8 cellular contexts compared by ENCODE assay signal in genomic region chr16:19524356-19524865, GRCh38. TPM values are rescaled to one million over a fixed set of nuclear protein-coding genes. Genes with fewer than 3 reads are reported as not detected.
DNase-seq lines count a peak whose midpoint lies in the region; ATAC-seq and TF ChIP-seq lines count a peak whose summit lies in the region.

No MANE protein-coding gene starts in this region.

- H3K27ac ChIP-seq in Peyer's patch: peak overlapping the region; percentile 12 to 79 (median 42)
- no peak overlapping the region for H3K27ac ChIP-seq in endodermal cell (ENCODE audit: low read depth, low read length)
- H3K27ac ChIP-seq in muscle layer of duodenum (ENCODE audit: low read length): peak overlapping the region; percentile 35

- 1 to 2% methylated on average over 17 to 18 of the region's 18 CpGs for WGBS in endodermal cell (ENCODE audit: insufficient coverage in 1 of 2, insufficient read length in 1 of 2), 2 experiments

- H3K27me3 ChIP-seq in Peyer's patch (no peaks in the 10 kb centered on the region), endodermal cell (ENCODE audit: control insufficient read depth, insufficient read depth, low read length, poor library complexity, severe bottlenecking) (no peaks in the 10 kb centered on the region), muscle layer of duodenum (ENCODE audit: low read depth, low read length) (no peaks in the 10 kb centered on the region)

- no peaks in the 10 kb centered on the region for H3K27me3 Mint-ChIP-seq in activated CD4-positive, alpha-beta T cell treated with anti-CD3 and anti-CD28 coated beads, Interleukin-2, amount 10 ng/mL, durations not matched to agents 24 days and 14 days
- no peaks in the 10 kb centered on the region for H3K27me3 Mint-ChIP-seq in endodermal cell (ENCODE audit: insufficient read depth)

- peak overlapping the region; percentile 98 for H3K4me3 Mint-ChIP-seq in activated CD4-positive, alpha-beta T cell treated with anti-CD3 and anti-CD28 coated beads, Interleukin-2, amount 10 ng/mL, durations not matched to agents 24 days and 14 days
- peak overlapping the region; percentile 99 for H3K4me3 Mint-ChIP-seq in endodermal cell

- no peak for ATAC-seq in left lobe of liver
- no peak for ATAC-seq in HG02884 (IDR thresholded peaks at IDR 0.05; ENCODE audit: unreplicated experiment)

- no peaks in the 10 kb centered on the region for H3K9me3 ChIP-seq in Peyer's patch
- no peaks in the 10 kb centered on the region for H3K9me3 ChIP-seq in endodermal cell (ENCODE audit: control insufficient read depth, low read length)
- no peaks in the 10 kb centered on the region for H3K9me3 ChIP-seq in muscle layer of duodenum (ENCODE audit: control insufficient read depth in 1 of 2, low read length in 2 of 2)

- intact Hi-C loops in activated CD4-positive, alpha-beta T cell treated with anti-CD3 and anti-CD28 coated beads, Interleukin-2, amount 10 ng/mL, durations not matched to agents 24 days and 14 days (cut with micrococcal nuclease): loop anchor here (1.0 to 5.0 kb wide), 2 partner anchors 457 to 722 kb away; partner anchors contain the start of genes ARL6IP1 and COQ7

- no peak for TF ChIP-seq POLR2A in Peyer's patch (IDR thresholded peaks at IDR 0.05)

- peak overlapping the region; percentile 94 for H3K27ac Mint-ChIP-seq in activated CD4-positive, alpha-beta T cell treated with anti-CD3 and anti-CD28 coated beads, Interleukin-2, amount 10 ng/mL, durations not matched to agents 24 days and 14 days
- peak overlapping the region; percentile 99 for H3K27ac Mint-ChIP-seq in endodermal cell

- peak overlapping the region; percentile 76 for H3K9ac ChIP-seq in endodermal cell (ENCODE audit: extremely low read depth, low read length, poor library complexity, severe bottlenecking)

- H3K36me3 ChIP-seq in Peyer's patch (peaks cover 0 to 16% (median 0%) of the 10 kb centered on the region in 3 donors), endodermal cell (ENCODE audit: control insufficient read depth, insufficient read depth, low read length) (peaks cover 18% of the 10 kb centered on the region), muscle layer of duodenum (ENCODE audit: control insufficient read depth in 1 of 2, insufficient read depth in 2 of 2, low read length in 2 of 2) (peaks cover 11 to 13% of the 10 kb centered on the region in 2 donors)

- no peaks in the 10 kb centered on the region for H3K9me3 Mint-ChIP-seq in activated CD4-positive, alpha-beta T cell treated with anti-CD3 and anti-CD28 coated beads, Interleukin-2, amount 10 ng/mL, durations not matched to agents 24 days and 14 days
- H3K9me3 Mint-ChIP-seq in endodermal cell: no peaks in the 10 kb centered on the region

- DNase-seq in activated CD4-positive, alpha-beta T cell treated with anti-CD3 and anti-CD28 coated beads, Interleukin-2, amount 10 ng/mL, durations not matched to agents 24 days and 14 days: peak; percentile 75
- no peak for DNase-seq in activated CD4-positive, alpha-beta T cell treated with anti-CD3 and anti-CD28 coated beads for 1 hour
- DNase-seq in Peyer's patch: no peak
- DNase-seq in endodermal cell: no peak
- no peak for DNase-seq in left lobe of liver (ENCODE audit: low spot score)
- no peak for DNase-seq in NCI-H1436 treated with DMSO at 0.1 percent for 48 hours (lab: John Stamatoyannopoulos, UW)

- peaks cover 0 to 42% (median 4%) of the 10 kb centered on the region in 4 donors for H3K4me1 ChIP-seq in Peyer's patch
- H3K4me1 ChIP-seq in endodermal cell (ENCODE audit: control insufficient read depth, insufficient read depth, low read length): no peaks in the 10 kb centered on the region
- H3K4me1 ChIP-seq in muscle layer of duodenum (ENCODE audit: control insufficient read depth in 1 of 2, insufficient read depth in 2 of 2, low read length in 2 of 2): peaks cover 0 to 32% of the 10 kb centered on the region in 2 donors

- no peak for TF ChIP-seq CTCF in Peyer's patch (IDR thresholded peaks at IDR 0.05)
- no peak for TF ChIP-seq CTCF in endodermal cell (conservative IDR thresholded peaks at IDR 0.05)

- H3K4me1 Mint-ChIP-seq in activated CD4-positive, alpha-beta T cell treated with anti-CD3 and anti-CD28 coated beads, Interleukin-2, amount 10 ng/mL, durations not matched to agents 24 days and 14 days: peaks cover 34% of the 10 kb centered on the region
- H3K4me1 Mint-ChIP-seq in endodermal cell: peaks cover 33% of the 10 kb centered on the region

- H3K4me3 ChIP-seq in Peyer's patch (peak overlapping the region; percentile 77 to 93 (median 90)), endodermal cell (ENCODE audit: low read length) (peak overlapping the region; percentile 87), muscle layer of duodenum (ENCODE audit: low read depth in 1 of 2, low read length in 2 of 2) (peak overlapping the region; percentile 85 to 97)

- H3K36me3 Mint-ChIP-seq in activated CD4-positive, alpha-beta T cell treated with anti-CD3 and anti-CD28 coated beads, Interleukin-2, amount 10 ng/mL, durations not matched to agents 24 days and 14 days (ENCODE audit: low read depth): peaks cover 19% of the 10 kb centered on the region
- peaks cover 3% of the 10 kb centered on the region for H3K36me3 Mint-ChIP-seq in endodermal cell (ENCODE audit: low read depth)

RNA-seq across cellular contexts. Expression of gene CCP110, which starts 0.7 kb away (rescaled TPM):
- 25.4 and 31.7 TPM in 2 replicates for total RNA-seq in activated CD4-positive, alpha-beta T cell treated with anti-CD3 and anti-CD28 coated beads, Interleukin-2, amount 10 ng/mL, durations not matched to agents 24 days and 14 days
- total RNA-seq in Peyer's patch (10 to 100 TPM; 12.4 to 21.5 (median 15.6) TPM), endodermal cell (10 to 100 TPM; 16.5 to 24.0 TPM), left lobe of liver (2.7 TPM)
- 24.1 TPM for polyA plus RNA-seq in endodermal cell (2013, experiment 1 of 2)
- 24.6 TPM for polyA plus RNA-seq in endodermal cell (2013, experiment 2 of 2)

RNA-seq across cellular contexts. Expression of gene GDE1, which starts 2.5 kb away (rescaled TPM):
- 25.2 and 28.7 TPM in 2 replicates for total RNA-seq in activated CD4-positive, alpha-beta T cell treated with anti-CD3 and anti-CD28 coated beads, Interleukin-2, amount 10 ng/mL, durations not matched to agents 24 days and 14 days
- total RNA-seq in Peyer's patch (10 to 100 TPM; 39.6 to 82.8 (median 59.4) TPM), endodermal cell (10 to 100 TPM; 49.9 to 56.5 TPM), left lobe of liver (22.0 TPM)
- 58.0 TPM for polyA plus RNA-seq in endodermal cell (2013, experiment 1 of 2)
- polyA plus RNA-seq in endodermal cell (2013, experiment 2 of 2): 49.0 TPM

RNA-seq across cellular contexts. Expression of gene VPS35L, which starts 31.1 kb away (rescaled TPM):
- 37.8 and 41.9 TPM in 2 replicates for total RNA-seq in activated CD4-positive, alpha-beta T cell treated with anti-CD3 and anti-CD28 coated beads, Interleukin-2, amount 10 ng/mL, durations not matched to agents 24 days and 14 days
- total RNA-seq in Peyer's patch (10 to 100 TPM; 35.2 to 71.8 (median 45.2) TPM), endodermal cell (10 to 100 TPM; 61.5 to 82.0 TPM), left lobe of liver (16.5 TPM)
- 47.8 TPM for polyA plus RNA-seq in endodermal cell (2013, experiment 1 of 2)
- 46.0 TPM for polyA plus RNA-seq in endodermal cell (2013, experiment 2 of 2)
